In genomic region chr6:14320342-14320741, GRCh38 we compare ENCODE assay signal across 1 cellular context.
TF ChIP-seq lines count a peak whose summit lies in the region.

No MANE protein-coding gene starts in this region.

TF ChIP-seq in GM23338, 12 proteins besides CTCF, POLR2A, EP300 and RAD21 (continued from another document):
- TF ChIP-seq, protein P1, sequence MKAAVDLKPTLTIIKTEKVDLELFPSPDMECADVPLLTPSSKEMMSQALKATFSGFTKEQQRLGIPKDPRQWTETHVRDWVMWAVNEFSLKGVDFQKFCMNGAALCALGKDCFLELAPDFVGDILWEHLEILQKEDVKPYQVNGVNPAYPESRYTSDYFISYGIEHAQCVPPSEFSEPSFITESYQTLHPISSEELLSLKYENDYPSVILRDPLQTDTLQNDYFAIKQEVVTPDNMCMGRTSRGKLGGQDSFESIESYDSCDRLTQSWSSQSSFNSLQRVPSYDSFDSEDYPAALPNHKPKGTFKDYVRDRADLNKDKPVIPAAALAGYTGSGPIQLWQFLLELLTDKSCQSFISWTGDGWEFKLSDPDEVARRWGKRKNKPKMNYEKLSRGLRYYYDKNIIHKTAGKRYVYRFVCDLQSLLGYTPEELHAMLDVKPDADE (IDR thresholded peaks at IDR 0.05) = no peak
